Comparison of ENCODE assay signal across 10 cellular contexts in genomic region chr9:130824616-130825015, GRCh38. TPM values are rescaled to one million over a fixed set of nuclear protein-coding genes. Genes with fewer than 3 reads are reported as not detected.
DNase-seq lines count a peak whose midpoint lies in the region; TF ChIP-seq lines count a peak whose summit lies in the region.
"Had no signal": no experiment of that assay in that cellular context is flagged by ENCODE, and none has a peak within 500 bp of the region (broad histone marks: within the 10 kb centered on the region; RNA-seq: fewer than 3 reads in every experiment).

No MANE protein-coding gene starts in this region.

- no peaks in the 10 kb centered on the region for H3K9me2 ChIP-seq in MM.1S (replicated peaks; ENCODE audit: insufficient read depth, low read length)

- H3K9ac ChIP-seq in BLaER1 = no peak overlapping the region
- H3K9ac ChIP-seq in MM.1S (ENCODE audit: low read length) = no peak overlapping the region

- 10 to 19% (median 11%) methylated on average over 4 of the region's 4 CpGs for WGBS in ovary, 3 donors

- DNase-seq in SJCRH30 = peak in 1 of 2 experiments; percentile 50
- no peak for DNase-seq in cardiac muscle cell (ENCODE audit: low read depth in 1 of 2, low spot score in 1 of 2)
- no peak for DNase-seq in ovary
- DNase-seq in MM.1S = no peak
- no peak for DNase-seq in GDM1 (lab: John Stamatoyannopoulos, UW)
- no peak for DNase-seq in NCI-H187 treated with DMSO at 0.1 percent for 48 hours (lab: John Stamatoyannopoulos, UW)
- DNase-seq in activated CD8-positive, alpha-beta memory T cell treated with anti-CD3 and anti-CD28 coated beads, Interleukin-2, amount 50 U/mL, for 4 hours = no peak
- DNase-seq: CD8-positive, alpha-beta T cell; RPMI8226 had no signal

- no peak overlapping the region for H3K27ac ChIP-seq in BLaER1
- H3K27ac ChIP-seq in SJCRH30 = peak overlapping the region; percentile 5; the same call in 1 of the 2 replicates
- H3K27ac ChIP-seq in cardiac muscle cell = peak overlapping the region; percentile 96
- H3K27ac ChIP-seq in ovary = peak overlapping the region; percentile 68 to 84
- no peak overlapping the region for H3K27ac ChIP-seq in MM.1S (ENCODE audit: low read length)

- H3K79me2 ChIP-seq in MM.1S (ENCODE audit: low read length) = no peaks in the 10 kb centered on the region

- no peaks in the 10 kb centered on the region for H3F3A ChIP-seq in MM.1S (ENCODE audit: insufficient read depth, low read length)

- no peak overlapping the region for H3K4me3 ChIP-seq in BLaER1
- no peak overlapping the region for H3K4me3 ChIP-seq in SJCRH30
- peak overlapping the region; percentile 7 for H3K4me3 ChIP-seq in cardiac muscle cell
- no peak overlapping the region for H3K4me3 ChIP-seq in ovary
- no peak overlapping the region for H3K4me3 ChIP-seq in MM.1S (ENCODE audit: low read length)

- H3K27me3 ChIP-seq in BLaER1 = no peaks in the 10 kb centered on the region
- H3K27me3 ChIP-seq in SJCRH30 = no peaks in the 10 kb centered on the region
- H3K27me3 ChIP-seq in cardiac muscle cell = no peaks in the 10 kb centered on the region
- H3K27me3 ChIP-seq in ovary = no peaks in the 10 kb centered on the region
- no peaks in the 10 kb centered on the region for H3K27me3 ChIP-seq in MM.1S (replicated peaks; ENCODE audit: insufficient read depth, low read length)

- intact Hi-C loops in ovary (cut with DNase I) = no loop called here

- H2AFZ ChIP-seq in MM.1S (ENCODE audit: low read length) = no peak overlapping the region

- H3K4me1 ChIP-seq in BLaER1 (peaks cover 15% of the 10 kb centered on the region), SJCRH30 (peaks cover 29% of the 10 kb centered on the region), cardiac muscle cell (ENCODE audit: low read depth) (peaks cover 31% of the 10 kb centered on the region), ovary (ENCODE audit: insufficient read depth) (peaks cover 11% of the 10 kb centered on the region), MM.1S (ENCODE audit: low read length) (no peaks in the 10 kb centered on the region)

- H3K9me3 ChIP-seq in BLaER1 = peaks cover 26% of the 10 kb centered on the region
- no peaks in the 10 kb centered on the region for H3K9me3 ChIP-seq in SJCRH30 (replicated peaks)
- H3K9me3 ChIP-seq in cardiac muscle cell (ENCODE audit: low read depth) = no peaks in the 10 kb centered on the region
- H3K9me3 ChIP-seq in ovary = no peaks in the 10 kb centered on the region
- H3K9me3 ChIP-seq in MM.1S (replicated peaks; ENCODE audit: insufficient read depth, low read length) = no peaks in the 10 kb centered on the region

- H3K36me3 ChIP-seq in BLaER1 (0 out of 2 replicates have a peak, but pooled peaks cover 5% of the 10 kb centered on the region), SJCRH30 (no peaks in the 10 kb centered on the region), cardiac muscle cell (no peaks in the 10 kb centered on the region), ovary (no peaks in the 10 kb centered on the region), MM.1S (replicated peaks; ENCODE audit: insufficient read depth, low read length) (no peaks in the 10 kb centered on the region)

- TF ChIP-seq EP300 in ovary (IDR thresholded peaks at IDR 0.05) = no peak

- TF ChIP-seq POLR2A in ovary (IDR thresholded peaks at IDR 0.05) = no peak

- no peak for TF ChIP-seq CTCF in cardiac muscle cell (IDR thresholded peaks at IDR 0.05; ENCODE audit: low read depth, low read length)
- no peak for TF ChIP-seq CTCF in ovary (IDR thresholded peaks at IDR 0.05)
- TF ChIP-seq CTCF in MM.1S (IDR thresholded peaks at IDR 0.05; ENCODE audit: low read length) = no peak

- H3K4me2 ChIP-seq in BLaER1 = peak overlapping the region; percentile 30; the same call in 1 of the 2 replicates
- no peak overlapping the region for H3K4me2 ChIP-seq in MM.1S (ENCODE audit: low read depth, low read length)

- peaks cover 23% of the 10 kb centered on the region; the same call in 1 of the 2 replicates for H4K20me1 ChIP-seq in BLaER1
- H4K20me1 ChIP-seq in MM.1S (ENCODE audit: insufficient read depth, low read length) = no peaks in the 10 kb centered on the region

RNA-seq across cellular contexts. Expression of gene ABL1, which starts 10.4 kb away (rescaled TPM):
- 57.2 and 58.0 TPM in 2 replicates for total RNA-seq in SJCRH30 (2014; rRNA removed; shearing (Covaris generic))
- 71.6 and 97.1 TPM in 2 replicates for total RNA-seq in cardiac muscle cell
- polyA plus RNA-seq in cardiac muscle cell = 41.8 and 60.5 TPM in 2 replicates
- total RNA-seq in ovary = 100 to 1,000 TPM in 3 of 7 donors, 10 to 100 TPM in 4; 39.4 to 112 (median 92.5) TPM
- polyA plus RNA-seq in ovary = 10 to 100 TPM; 49.1 to 56.9 TPM

Comparison
In these comparisons a context has a peak if more than half of its experiments do, and no peak if none do; other contexts are left out.
1. H3K27ac ChIP-seq: peak in SJCRH30 (single experiment), cardiac muscle cell (single experiment) and ovary (2 of 2); none in BLaER1 (single experiment) and MM.1S (single experiment).